ENCODE assay signal across 1 cellular context in genomic region chr17:38606646-38607611, GRCh38.
TF ChIP-seq lines count a peak whose summit lies in the region.

No MANE protein-coding gene starts in this region.

TF ChIP-seq in HepG2, 621 proteins besides CTCF, POLR2A, EP300 and RAD21 (continued from another document and continues in another):
- TF ChIP-seq ZNF800 (CRISPR knock-in tag; IDR thresholded peaks at IDR 0.05) (no peak), TBX3 (IDR thresholded peaks at IDR 0.05; ENCODE audit: borderline replicate concordance) (no peak; the same call in 1 of the 2 replicates), ZNF501 (CRISPR knock-in tag; IDR thresholded peaks at IDR 0.05) (peak; percentile 36; the same call in 1 of the 2 replicates), ZMYM3 (CRISPR knock-in tag; IDR thresholded peaks at IDR 0.05) (no peak; the same call in 1 of the 2 replicates), PHF5A (CRISPR knock-in tag; IDR thresholded peaks at IDR 0.05; ENCODE audit: low read depth, unreplicated experiment) (no peak), ZNF280D (CRISPR knock-in tag; IDR thresholded peaks at IDR 0.05) (no peak), PAX8 (CRISPR knock-in tag; IDR thresholded peaks at IDR 0.05; ENCODE audit: borderline replicate concordance) (peak; percentile 10; the same call in 1 of the 2 replicates), ZNF235 (CRISPR knock-in tag; IDR thresholded peaks at IDR 0.05; ENCODE audit: borderline replicate concordance) (no peak; the same call in 1 of the 2 replicates), HOXA9 (CRISPR knock-in tag; IDR thresholded peaks at IDR 0.05; ENCODE audit: borderline replicate concordance) (no peak), E2F2 (CRISPR knock-in tag; IDR thresholded peaks at IDR 0.05; ENCODE audit: borderline replicate concordance) (no peak), ZNF552 (CRISPR knock-in tag; IDR thresholded peaks at IDR 0.05; ENCODE audit: borderline replicate concordance) (no peak; the same call in 1 of the 2 replicates), ZMYM4 (CRISPR knock-in tag; IDR thresholded peaks at IDR 0.05) (no peak), RERE (CRISPR knock-in tag; IDR thresholded peaks at IDR 0.05; ENCODE audit: low read depth) (no peak), NFKBIZ (CRISPR knock-in tag; IDR thresholded peaks at IDR 0.05) (no peak), ZBTB7A (CRISPR knock-in tag; IDR thresholded peaks at IDR 0.05) (peak; percentile 54), PBX3 (CRISPR knock-in tag; IDR thresholded peaks at IDR 0.05; ENCODE audit: borderline replicate concordance) (no peak), PHF8 (CRISPR knock-in tag; IDR thresholded peaks at IDR 0.05) (no peak), WIZ (CRISPR knock-in tag; IDR thresholded peaks at IDR 0.05) (no peak), ZBTB40 (IDR thresholded peaks at IDR 0.05) (no peak), ZBTB40 (CRISPR knock-in tag; IDR thresholded peaks at IDR 0.05) (no peak), MTERF4 (CRISPR knock-in tag; IDR thresholded peaks at IDR 0.05) (no peak), THAP8 (CRISPR knock-in tag; IDR thresholded peaks at IDR 0.05; ENCODE audit: borderline replicate concordance) (no peak), POLR2AphosphoS5 (IDR thresholded peaks at IDR 0.05; ENCODE audit: low read depth, low read length) (no peak), RFXAP (CRISPR knock-in tag; IDR thresholded peaks at IDR 0.05; ENCODE audit: borderline replicate concordance) (no peak)
